Comparison of ENCODE assay signal across 8 cellular contexts in genomic region chr6:34757687-34758274, GRCh38. TPM values are rescaled to one million over a fixed set of nuclear protein-coding genes. Genes with fewer than 3 reads are reported as not detected.
A peak's percentile ranks its signal among the peaks of the same experiment; 100 is the strongest.
DNase-seq lines count a peak whose midpoint lies in the region; ATAC-seq and TF ChIP-seq lines count a peak whose summit lies in the region.

No MANE protein-coding gene starts in this region.

- H3K4me1 Mint-ChIP-seq in CD8-positive, alpha-beta memory T cell = peaks cover 5 to 29% (median 9%) of the 10 kb centered on the region in 3 donors
- peaks cover 16% of the 10 kb centered on the region for H3K4me1 Mint-ChIP-seq in activated naive CD4-positive, alpha-beta T cell treated with anti-CD3 and anti-CD28 coated beads for 36 hours (ENCODE audit: low read depth)

- no peaks in the 10 kb centered on the region for H3K9me3 Mint-ChIP-seq in CD8-positive, alpha-beta memory T cell
- H3K9me3 Mint-ChIP-seq in activated naive CD4-positive, alpha-beta T cell treated with anti-CD3 and anti-CD28 coated beads for 36 hours = no peaks in the 10 kb centered on the region

- H3K4me1 ChIP-seq in CD8-positive, alpha-beta memory T cell (ENCODE audit: insufficient read depth, low read length) = peaks cover 14% of the 10 kb centered on the region
- no peaks in the 10 kb centered on the region for H3K4me1 ChIP-seq in prostate gland (replicated peaks)

- no peak for TF ChIP-seq CTCF in RWPE1 (conservative IDR thresholded peaks at IDR 0.05; ENCODE audit: low read depth)
- TF ChIP-seq CTCF in fibroblast of mammary gland (conservative IDR thresholded peaks at IDR 0.05; ENCODE audit: control insufficient read depth, insufficient read depth, low read depth, low read length) = no peak
- no peak for TF ChIP-seq CTCF in prostate gland (IDR thresholded peaks at IDR 0.05)

- H3K36me3 ChIP-seq in CD8-positive, alpha-beta memory T cell (ENCODE audit: insufficient read depth, low read length) = peaks cover 8% of the 10 kb centered on the region
- H3K36me3 ChIP-seq in prostate gland = peaks cover 0 to 3% of the 10 kb centered on the region in 2 donors

- peaks cover 3 to 21% (median 5%) of the 10 kb centered on the region in 3 donors for H3K36me3 Mint-ChIP-seq in CD8-positive, alpha-beta memory T cell
- peaks cover 7% of the 10 kb centered on the region for H3K36me3 Mint-ChIP-seq in activated naive CD4-positive, alpha-beta T cell treated with anti-CD3 and anti-CD28 coated beads for 36 hours (ENCODE audit: low read depth)

- H3K4me3 ChIP-seq in CD8-positive, alpha-beta memory T cell (ENCODE audit: low read length) = peak overlapping the region; percentile 87
- H3K4me3 ChIP-seq in fibroblast of mammary gland (ENCODE audit: control insufficient read depth, low read depth, low read length) (peak overlapping the region; percentile 87), prostate gland (peak overlapping the region; percentile 50 to 56)

- POLR2A ChIA-PET in CD8-positive, alpha-beta memory T cell (lab: Charles Lee) = interaction anchor here (1.1 to 3.6 kb wide), 4 partner anchors 34 to 131 kb away, joined by 6 to 16 read pairs (median 12); partner anchors contain the start of genes ANKS1A, BLTP3A and TAF11
- POLR2A ChIA-PET in RWPE1 (lab: Yijun Ruan, JAX; ENCODE audit: low non-redundant PET) = interaction anchor here (0.6 kb wide), 1 partner anchor 130 kb away, joined by 4 read pairs; the partner anchor contains the start of gene TAF11

- ATAC-seq in GM19324 (IDR thresholded peaks at IDR 0.05; ENCODE audit: low FRiP score, unreplicated experiment) (no peak), GM21723 (IDR thresholded peaks at IDR 0.05; ENCODE audit: unreplicated experiment) (no peak)

- H3K9me3 ChIP-seq in CD8-positive, alpha-beta memory T cell (ENCODE audit: low read length) = no peaks in the 10 kb centered on the region
- H3K9me3 ChIP-seq in prostate gland = no peaks in the 10 kb centered on the region

- CTCF ChIA-PET in CD8-positive, alpha-beta memory T cell (lab: Charles Lee) = interaction anchor here (0.9 to 1.7 kb wide), 7 partner anchors 34 to 130 kb away, joined by 3 to 8 read pairs (median 4); partner anchors contain the start of genes BLTP3A and TAF11
- CTCF ChIA-PET in RWPE1 (lab: Yijun Ruan, JAX) = interaction anchor here (1.3 kb wide), 1 partner anchor 193 kb away, joined by 3 read pairs; no protein-coding TSS in a partner anchor
- CTCF ChIA-PET in activated naive CD4-positive, alpha-beta T cell treated with anti-CD3 and anti-CD28 coated beads for 36 hours (lab: Charles Lee) = interaction anchor here (0.8 to 1.2 kb wide), 3 partner anchors 20 to 93 kb away, joined by 3 to 5 read pairs (median 3); no protein-coding TSS in a partner anchor

- no peak overlapping the region for H3K4me3 Mint-ChIP-seq in CD8-positive, alpha-beta memory T cell
- H3K4me3 Mint-ChIP-seq in activated naive CD4-positive, alpha-beta T cell treated with anti-CD3 and anti-CD28 coated beads for 36 hours = no peak overlapping the region

- no peaks in the 10 kb centered on the region for H3K27me3 ChIP-seq in CD8-positive, alpha-beta memory T cell (ENCODE audit: insufficient read depth, low read length, poor library complexity, severe bottlenecking)
- H3K27me3 ChIP-seq in prostate gland (replicated peaks; ENCODE audit: insufficient read depth) = no peaks in the 10 kb centered on the region

- WGBS in prostate gland = 9% methylated on average over 11 of the region's 11 CpGs

- no peak for DNase-seq in CD8-positive, alpha-beta memory T cell
- no peak for DNase-seq in RWPE1 (ENCODE audit: low spot score)
- no peak for DNase-seq in fibroblast of mammary gland (ENCODE audit: low read depth)
- no peak for DNase-seq in prostate gland (ENCODE audit: low spot score)
- no peak for DNase-seq in NCI-H526 (lab: John Stamatoyannopoulos, UW)
- DNase-seq in activated naive CD4-positive, alpha-beta T cell treated with anti-CD3 and anti-CD28 coated beads for 36 hours = no peak

- H3K27ac ChIP-seq in CD8-positive, alpha-beta memory T cell (ENCODE audit: low read depth, low read length) = peak overlapping the region; percentile 93
- H3K27ac ChIP-seq in RWPE1 = peak overlapping the region; percentile 96
- H3K27ac ChIP-seq in prostate gland = peak overlapping the region; percentile 94 to 96

- H3K27ac Mint-ChIP-seq in CD8-positive, alpha-beta memory T cell = no peak overlapping the region
- H3K27ac Mint-ChIP-seq in activated naive CD4-positive, alpha-beta T cell treated with anti-CD3 and anti-CD28 coated beads for 36 hours = no peak overlapping the region

- no peak for TF ChIP-seq POLR2A in prostate gland (IDR thresholded peaks at IDR 0.05)

- no peaks in the 10 kb centered on the region for H3K27me3 Mint-ChIP-seq in CD8-positive, alpha-beta memory T cell
- H3K27me3 Mint-ChIP-seq in activated naive CD4-positive, alpha-beta T cell treated with anti-CD3 and anti-CD28 coated beads for 36 hours (ENCODE audit: low read depth) = no peaks in the 10 kb centered on the region

- intact Hi-C loops in prostate gland (cut with DNase I) = loop anchor here (1.0 to 5.0 kb wide), 2 partner anchors 61 to 130 kb away; partner anchors contain the start of genes ANKS1A, ILRUN and TAF11
- intact Hi-C loops in activated naive CD4-positive, alpha-beta T cell treated with anti-CD3 and anti-CD28 coated beads for 36 hours (cut with micrococcal nuclease) = loop anchor here (1.0 to 5.0 kb wide), 8 partner anchors 35 to 535 kb away; partner anchors contain the start of genes BLTP3A, ILRUN, RPS10 and SMIM29

RNA-seq across cellular contexts. Expression of gene SNRPC, which starts 0.5 kb away (rescaled TPM):
- total RNA-seq in CD8-positive, alpha-beta memory T cell = 100 to 1,000 TPM; 204 to 211 TPM
- 287 TPM for polyA plus RNA-seq in CD8-positive, alpha-beta memory T cell
- 100 to 1,000 TPM in 1 of 2 donors, 10 to 100 TPM in 1; 82.0 to 102 TPM for total RNA-seq in prostate gland
- 100 to 1,000 TPM; 168 to 179 TPM for total RNA-seq in activated naive CD4-positive, alpha-beta T cell treated with anti-CD3 and anti-CD28 coated beads for 36 hours

RNA-seq across cellular contexts. Expression of gene BLTP3A, which starts 34.1 kb away (rescaled TPM):
- total RNA-seq in CD8-positive, alpha-beta memory T cell = 10 to 100 TPM; 18.8 to 19.4 TPM
- 1.8 TPM for polyA plus RNA-seq in CD8-positive, alpha-beta memory T cell
- total RNA-seq in prostate gland = 10 to 100 TPM; 12.7 to 24.3 TPM
- total RNA-seq in activated naive CD4-positive, alpha-beta T cell treated with anti-CD3 and anti-CD28 coated beads for 36 hours = 10 to 100 TPM; 17.0 to 17.9 TPM
